15 cellular contexts compared by ENCODE assay signal in genomic region chr21:28674807-28675206, GRCh38.
"Had no signal": no experiment of that assay in that cellular context is flagged by ENCODE, and none has a peak within 500 bp of the region (broad histone marks: within the 10 kb centered on the region; RNA-seq: fewer than 3 reads in every experiment).

No MANE protein-coding gene starts in this region.

- H3K9me3 ChIP-seq: colonic mucosa, psoas muscle, sigmoid colon, tibial artery had no signal

- ATAC-seq: WTC11 had no signal

- H3K4me3 ChIP-seq: colonic mucosa, psoas muscle, sigmoid colon, tibial artery had no signal

- H3K4me1 ChIP-seq: colonic mucosa, psoas muscle had no signal

- H3K27ac ChIP-seq: colonic mucosa, psoas muscle had no signal

- H3K27me3 ChIP-seq: colonic mucosa, sigmoid colon, tibial artery had no signal

- H3K4me3 Mint-ChIP-seq: activated CD4-positive, alpha-beta memory T cell treated with anti-CD3 and anti-CD28 coated beads, Interleukin-2, amount 10 ng/mL, durations not matched to agents 7 days and 5 days; activated naive CD4-positive, alpha-beta T cell treated with anti-CD3 and anti-CD28 coated beads, Interleukin-2, amount 50 U/mL, for 24 hours; activated T-cell treated with anti-CD3 and anti-CD28 coated beads, Interleukin-2, amount 50 U/mL, for 24 hours; mesothelial cell of epicardium; WTC11 had no signal

- H3K4me1 Mint-ChIP-seq: activated CD4-positive, alpha-beta memory T cell treated with anti-CD3 and anti-CD28 coated beads, Interleukin-2, amount 10 ng/mL, durations not matched to agents 7 days and 5 days; activated naive CD4-positive, alpha-beta T cell treated with anti-CD3 and anti-CD28 coated beads, Interleukin-2, amount 50 U/mL, for 24 hours; mesothelial cell of epicardium; WTC11 had no signal

- H3K36me3 ChIP-seq: colonic mucosa, sigmoid colon, tibial artery had no signal

- H3K27ac Mint-ChIP-seq: activated CD4-positive, alpha-beta memory T cell treated with anti-CD3 and anti-CD28 coated beads, Interleukin-2, amount 10 ng/mL, durations not matched to agents 7 days and 5 days; activated naive CD4-positive, alpha-beta T cell treated with anti-CD3 and anti-CD28 coated beads, Interleukin-2, amount 50 U/mL, for 24 hours; activated T-cell treated with anti-CD3 and anti-CD28 coated beads, Interleukin-2, amount 50 U/mL, for 24 hours; mesothelial cell of epicardium; WTC11 had no signal

- DNase-seq: activated CD4-positive, alpha-beta memory T cell treated with anti-CD3 and anti-CD28 coated beads, Interleukin-2, amount 10 ng/mL, durations not matched to agents 7 days and 5 days; activated CD4-positive, alpha-beta T cell treated with anti-CD3 and anti-CD28 coated beads for 4 hours; activated effector memory CD4-positive, alpha-beta T cell treated with Interleukin-2 at 50 U/mL for 16 hours; activated T-cell treated with anti-CD3 and anti-CD28 coated beads, Interleukin-2, amount 50 U/mL, for 24 hours; central memory CD4-positive, alpha-beta T cell; colonic mucosa; glutamatergic neuron; hypothalamus; psoas muscle; sigmoid colon; stimulated activated CD4-positive, alpha-beta T cell treated with anti-CD3 and anti-CD28 coated beads, Interleukin-1b, Interleukin-23, amount 100 ng/mL, for 48 hours had no signal

- H3K27me3 Mint-ChIP-seq: activated CD4-positive, alpha-beta memory T cell treated with anti-CD3 and anti-CD28 coated beads, Interleukin-2, amount 10 ng/mL, durations not matched to agents 7 days and 5 days; activated naive CD4-positive, alpha-beta T cell treated with anti-CD3 and anti-CD28 coated beads, Interleukin-2, amount 50 U/mL, for 24 hours; activated T-cell treated with anti-CD3 and anti-CD28 coated beads, Interleukin-2, amount 50 U/mL, for 24 hours had no signal
